10 cellular contexts compared by ENCODE assay signal in the genomic region with DNA sequence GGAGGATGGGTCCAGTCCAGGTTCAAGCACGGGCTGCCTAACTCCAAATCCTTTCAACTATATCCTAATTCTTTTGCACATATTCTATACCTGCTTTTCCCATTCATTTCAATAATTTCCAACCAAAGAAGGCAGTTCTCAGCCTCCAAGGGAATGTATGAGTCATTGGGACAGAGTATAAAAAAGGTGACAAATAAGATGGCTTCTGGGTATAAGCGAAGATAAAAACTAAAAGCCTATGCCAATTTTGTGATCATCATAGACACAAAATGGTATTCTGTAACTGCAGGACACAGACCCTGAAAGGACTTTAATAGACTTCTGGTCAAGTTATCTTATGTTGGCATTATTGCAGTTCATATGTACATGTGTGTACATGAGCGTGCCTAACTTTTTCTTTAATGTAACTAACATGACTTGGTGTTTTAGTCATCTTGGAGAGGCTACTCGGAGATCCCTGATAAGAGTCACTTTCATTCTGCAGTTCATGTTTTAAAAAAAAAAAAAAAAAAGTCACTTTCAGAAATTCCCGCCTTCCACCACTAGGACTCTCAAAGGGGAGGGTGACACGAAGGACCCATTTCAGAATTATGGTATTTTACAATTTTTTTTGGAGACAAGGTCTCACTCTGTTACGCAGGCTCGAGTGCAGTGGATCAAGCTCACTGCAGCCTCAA. TPM values are rescaled to one million over a fixed set of nuclear protein-coding genes. Genes with fewer than 3 reads are reported as not detected.
DNase-seq lines count a peak whose midpoint lies in the region; ATAC-seq and TF ChIP-seq lines count a peak whose summit lies in the region.
"Had no signal": no experiment of that assay in that cellular context is flagged by ENCODE, and none has a peak within 500 bp of the region (broad histone marks: within the 10 kb centered on the region; RNA-seq: fewer than 3 reads in every experiment).

No MANE protein-coding gene starts in this region.

- no peak overlapping the region for H3K27ac ChIP-seq in esophagus squamous epithelium
- H3K27ac ChIP-seq: BLaER1 had no signal

- H3K27ac Mint-ChIP-seq in mesothelial cell of epicardium, result peak overlapping the region; percentile 61

- no peaks in the 10 kb centered on the region for H3K4me1 Mint-ChIP-seq in mesothelial cell of epicardium

- H3K36me3 Mint-ChIP-seq in mesothelial cell of epicardium, result peaks cover 32% of the 10 kb centered on the region

- no peak for ATAC-seq in GM18502 (IDR thresholded peaks at IDR 0.05; ENCODE audit: poor library complexity, unreplicated experiment)

- H3K27me3 ChIP-seq in adipocyte (replicated peaks; ENCODE audit: control insufficient read depth, insufficient read depth, low read length), result no peaks in the 10 kb centered on the region
- no peaks in the 10 kb centered on the region for H3K27me3 ChIP-seq in esophagus squamous epithelium
- H3K27me3 ChIP-seq: BLaER1 had no signal

- DNase-seq in NCI-H2171 treated with DMSO at 0.1 percent for 48 hours (lab: John Stamatoyannopoulos, UW) (peak; percentile 20), NCI-H2171 (lab: John Stamatoyannopoulos, UW) (no peak), HT1080 (ENCODE audit: low read depth) (peak; percentile 31), adipocyte (ENCODE audit: low read depth) (peak; percentile 25), mesothelial cell of epicardium (ENCODE audit: low spot score in 2 of 2, unreplicated experiment in 2 of 2) (no peak), NCI-H226 (no peak), esophagus squamous epithelium (lab: John Stamatoyannopoulos, UW) (no peak)

- intact Hi-C loops in esophagus squamous epithelium (cut with DNase I), result no loop called here

- H3K4me3 ChIP-seq in adipocyte (ENCODE audit: low read length) (no peak overlapping the region), esophagus squamous epithelium (no peak overlapping the region)
- H3K4me3 ChIP-seq: BLaER1 had no signal

- H3K9me3 ChIP-seq in adipocyte (ENCODE audit: control insufficient read depth, low read length) (no peaks in the 10 kb centered on the region), esophagus squamous epithelium (no peaks in the 10 kb centered on the region)
- H3K9me3 ChIP-seq: BLaER1 had no signal

- no peak for TF ChIP-seq POLR2A in esophagus squamous epithelium (IDR thresholded peaks at IDR 0.05)

- no peak overlapping the region for H3K4me3 Mint-ChIP-seq in mesothelial cell of epicardium

- H3K36me3 ChIP-seq in adipocyte (ENCODE audit: control insufficient read depth, insufficient read depth, low read length, severe bottlenecking), result peaks cover 49% of the 10 kb centered on the region
- peaks cover 5 to 72% (median 15%) of the 10 kb centered on the region in 3 donors for H3K36me3 ChIP-seq in esophagus squamous epithelium

- 82 to 85% methylated on average over 8 of the region's 8 CpGs for WGBS in esophagus squamous epithelium, 2 donors

- no peak overlapping the region for H3K9ac ChIP-seq in adipocyte (ENCODE audit: low read length)
- H3K9ac ChIP-seq: BLaER1 had no signal

- H3K4me1 ChIP-seq in adipocyte (ENCODE audit: control insufficient read depth, insufficient read depth, low read length) (peaks cover 5% of the 10 kb centered on the region), esophagus squamous epithelium (peaks cover 0 to 31% (median 0%) of the 10 kb centered on the region in 3 donors)
- H3K4me1 ChIP-seq: BLaER1 had no signal

- H3K27me3 Mint-ChIP-seq in mesothelial cell of epicardium (ENCODE audit: low read depth), result no peaks in the 10 kb centered on the region

- H3K9me3 Mint-ChIP-seq in mesothelial cell of epicardium, result no peaks in the 10 kb centered on the region

- peak; percentile 70 for TF ChIP-seq CTCF in mesothelial cell of epicardium (IDR thresholded peaks at IDR 0.05; ENCODE audit: unreplicated experiment)
- TF ChIP-seq CTCF in esophagus squamous epithelium (IDR thresholded peaks at IDR 0.05), result peak in 2 of 6 experiments; percentile 17 to 22

RNA-seq across cellular contexts. Expression of a gene that starts 17.3 kb away (rescaled TPM):
- total RNA-seq in HT1080 (2014; rRNA removed; shearing (Covaris generic)), result 20.1 and 34.9 TPM in 2 replicates
- 21.5 and 21.8 TPM in 2 replicates for polyA plus RNA-seq in HT1080 (2015; cell fraction: cytosol; rRNA removed)
- 67.6 and 68.1 TPM in 2 replicates for polyA plus RNA-seq in HT1080 (2015; cell fraction: nucleus; rRNA removed)
- total RNA-seq in mesothelial cell of epicardium, result 44.0 to 50.4 TPM (median 47.6 TPM) in 3 replicates
- 10 to 100 TPM in 1 of 4 donors, 1 to 10 TPM in 3; 8.0 to 14.7 (median 9.2) TPM for total RNA-seq in esophagus squamous epithelium

RNA-seq across cellular contexts. Expression of a gene that starts 45.3 kb away (rescaled TPM):
- total RNA-seq in HT1080 (2014; rRNA removed; shearing (Covaris generic)), result 0.19 and 0.23 TPM in 2 replicates
- polyA plus RNA-seq in HT1080 (2015; cell fraction: cytosol; rRNA removed), result 0.01 and 0.03 TPM in 2 replicates
- 0.05 and 0.06 TPM in 2 replicates for polyA plus RNA-seq in HT1080 (2015; cell fraction: nucleus; rRNA removed)
- total RNA-seq in mesothelial cell of epicardium (0.16 to 0.18 TPM (median 0.18 TPM) in 3 replicates), esophagus squamous epithelium (under 1 TPM in 3 of 4 donors, not detected in 1; under 0.01 to 0.21 (median 0.04) TPM)

RNA-seq across cellular contexts. Expression of a gene that starts 51.5 kb away (rescaled TPM):
- total RNA-seq in HT1080 (2014; rRNA removed; shearing (Covaris generic)), result not detected in 2 replicates
- not detected in 2 replicates for polyA plus RNA-seq in HT1080 (2015; cell fraction: cytosol; rRNA removed)
- not detected in 2 replicates for polyA plus RNA-seq in HT1080 (2015; cell fraction: nucleus; rRNA removed)
- total RNA-seq in mesothelial cell of epicardium (0.40 TPM in 1 of 3 replicates, not detected in the others), esophagus squamous epithelium (not detected)
- total RNA-seq: activated CD8-positive, alpha-beta memory T cell treated with anti-CD3 and anti-CD28 coated beads for 36 hours had no signal

Comparison
In these comparisons a context has a peak if more than half of its experiments do, and no peak if none do; other contexts are left out.
1. DNase-seq: peak in NCI-H2171 treated with DMSO at 0.1 percent for 48 hours (single experiment), HT1080 (single experiment) and adipocyte (single experiment); none in NCI-H2171 (single experiment), mesothelial cell of epicardium (0 of 2), NCI-H226 (single experiment) and esophagus squamous epithelium (single experiment).